9 cellular contexts compared by ENCODE assay signal in the genomic region with DNA sequence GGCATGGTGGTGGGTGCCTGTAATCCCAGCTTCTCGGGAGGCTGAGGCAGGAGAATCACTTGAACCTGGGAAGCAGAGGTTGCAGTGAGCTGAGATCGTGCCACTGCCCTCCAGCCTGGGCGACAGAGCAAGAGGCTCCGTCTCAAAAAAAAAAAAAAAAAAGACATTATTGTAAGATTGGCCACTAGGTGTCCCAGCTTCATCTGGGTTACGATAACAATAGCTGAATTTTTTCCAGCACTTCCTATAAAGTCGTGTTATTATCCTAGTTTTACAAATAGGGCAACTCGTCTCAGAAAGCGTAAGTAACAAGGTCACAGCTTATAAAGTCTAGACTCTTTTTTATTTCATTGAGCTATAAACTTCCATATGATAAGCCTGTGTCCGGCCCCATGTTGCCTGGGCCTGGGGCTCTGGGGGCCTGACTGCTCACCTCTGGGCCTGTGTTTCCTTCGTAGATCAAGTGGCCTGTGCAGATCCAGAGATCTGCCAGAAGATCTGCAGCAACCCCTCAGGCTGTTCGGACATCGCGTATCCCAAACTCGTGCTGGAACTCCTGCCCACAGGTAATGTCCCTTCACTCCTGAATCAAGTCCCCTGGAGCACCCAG.
DNase-seq lines count a peak whose midpoint lies in the region; ATAC-seq and TF ChIP-seq lines count a peak whose summit lies in the region.
"Had no signal": no experiment of that assay in that cellular context is flagged by ENCODE, and none has a peak within 500 bp of the region (broad histone marks: within the 10 kb centered on the region; RNA-seq: fewer than 3 reads in every experiment).

No MANE protein-coding gene starts in this region.

- in situ Hi-C loops in transverse colon (cut with MboI; ENCODE audit: low pct_ligation_motif_present in 1 of 4, low pct_unique_long_range_greater_than_20kb in 1 of 4, low sequenced_read_pairs in 3 of 4): no loop called here

- TF ChIP-seq EP300 in transverse colon (IDR thresholded peaks at IDR 0.05; ENCODE audit: low read depth): no peak

- peaks cover 0 to 4% (median 0%) of the 10 kb centered on the region in 12 donors for H3K4me1 ChIP-seq in heart left ventricle
- H3K4me1 ChIP-seq in transverse colon: peaks cover 0 to 5% (median 2%) of the 10 kb centered on the region in 4 donors

- CTCF ChIA-PET in RWPE1 (lab: Yijun Ruan, JAX): interaction anchor here (0.5 to 1.4 kb wide), 9 partner anchors 11 to 539 kb away, joined by 3 to 5 read pairs (median 4); no protein-coding TSS in a partner anchor

- POLR2A ChIA-PET in RWPE1 (lab: Yijun Ruan, JAX; ENCODE audit: low non-redundant PET): interaction anchor here (0.6 kb wide), 1 partner anchor 142 kb away, joined by 5 read pairs; no protein-coding TSS in a partner anchor

- no peaks in the 10 kb centered on the region for H3K36me3 ChIP-seq in heart left ventricle
- H3K36me3 ChIP-seq in transverse colon: no peaks in the 10 kb centered on the region

- intact Hi-C loops in heart left ventricle (cut with DNase I) (loop anchor here in 2 of 10 donors (10.0 kb wide), 1 partner anchor 318 kb away; no protein-coding TSS in a partner anchor), Right ventricle myocardium inferior (cut with DNase I) (loop anchor here (10.0 kb wide), 1 partner anchor 318 kb away; no protein-coding TSS in a partner anchor), transverse colon (cut with DNase I; ENCODE audit: low total_unique reads) (no loop called here)

- H3K9me3 ChIP-seq in heart left ventricle (no peaks in the 10 kb centered on the region), transverse colon (no peaks in the 10 kb centered on the region)

- no peaks in the 10 kb centered on the region for H3K27me3 ChIP-seq in heart left ventricle
- no peaks in the 10 kb centered on the region for H3K27me3 ChIP-seq in transverse colon

- H3K27ac ChIP-seq in heart left ventricle (no peak overlapping the region), RWPE1 (no peak overlapping the region), transverse colon (no peak overlapping the region)
- H3K27ac ChIP-seq: skin epidermis had no signal

- H3K4me3 ChIP-seq in heart left ventricle (no peak overlapping the region), fibroblast of villous mesenchyme (ENCODE audit: low read depth, low read length) (no peak overlapping the region), transverse colon (no peak overlapping the region)
- H3K4me3 ChIP-seq: skin epidermis had no signal

- DNase-seq in heart left ventricle: no peak
- DNase-seq in Right ventricle myocardium inferior (ENCODE audit: missing footprints): no peak
- peak; percentile 25 for DNase-seq in RWPE1 (ENCODE audit: low spot score)
- DNase-seq in fibroblast of villous mesenchyme (ENCODE audit: low read depth): peak; percentile 26
- DNase-seq in transverse colon: no peak
- DNase-seq in NCI-H345 (lab: John Stamatoyannopoulos, UW): no peak

- TF ChIP-seq CTCF in heart left ventricle (IDR thresholded peaks at IDR 0.05) (peak in 11 of 12 donors; percentile 22 to 54 (median 41)), RWPE1 (conservative IDR thresholded peaks at IDR 0.05; ENCODE audit: low read depth) (peak; percentile 33), fibroblast of villous mesenchyme (IDR thresholded peaks at IDR 0.05; ENCODE audit: insufficient read depth, low read depth, low read length) (peak; percentile 51), transverse colon (IDR thresholded peaks at IDR 0.05) (peak; percentile 39 to 45 (median 41))

- TF ChIP-seq POLR2A in heart left ventricle (IDR thresholded peaks at IDR 0.05) (no peak), transverse colon (IDR thresholded peaks at IDR 0.05) (no peak)

- no peak for ATAC-seq in heart left ventricle
- no peak for ATAC-seq in Right ventricle myocardium inferior
- ATAC-seq in esophagus mucosa: no peak
- no peak for ATAC-seq in GM21526 (IDR thresholded peaks at IDR 0.05; ENCODE audit: low FRiP score, unreplicated experiment)

- WGBS in heart left ventricle, 4 donors: 45 to 52% (median 51%) methylated on average over 14 of the region's 14 CpGs
- 29 to 47% methylated on average over 5 to 14 of the region's 14 CpGs for WGBS in transverse colon (ENCODE audit: low coverage in 1 of 2), 2 donors

Comparison
In these comparisons a context has a peak if more than half of its experiments do, and no peak if none do; other contexts are left out.
1. DNase-seq: peak in RWPE1 (single experiment) and fibroblast of villous mesenchyme (single experiment); none in heart left ventricle (0 of 5), Right ventricle myocardium inferior (single experiment), transverse colon (single experiment) and NCI-H345 (single experiment).
2. Peak in every context shown above with its lines, with median percentiles within 50 percentile points of each other: CTCF ChIP-seq.